Comparison of ENCODE assay signal across 10 cellular contexts in genomic region chr7:108308913-108309312, GRCh38.
DNase-seq lines count a peak whose midpoint lies in the region; ATAC-seq, FAIRE-seq and TF ChIP-seq lines count a peak whose summit lies in the region.
"Had no signal": no experiment of that assay in that cellular context is flagged by ENCODE, and none has a peak within 500 bp of the region (broad histone marks: within the 10 kb centered on the region; RNA-seq: fewer than 3 reads in every experiment).

No MANE protein-coding gene starts in this region.

- H3K4me1 ChIP-seq in liver (ENCODE audit: control insufficient read depth in 4 of 4, insufficient read depth in 4 of 4, low read length in 3 of 4) (no peaks in the 10 kb centered on the region), HepG2 (ENCODE audit: insufficient read depth, low read length) (no peaks in the 10 kb centered on the region), foreskin keratinocyte (peaks cover 50% of the 10 kb centered on the region)

- no peaks in the 10 kb centered on the region for H4K20me1 ChIP-seq in HepG2 (ENCODE audit: insufficient read depth, low read length)

- WGBS in liver, result 59% methylated on average over 2 of the region's 2 CpGs
- WGBS in HepG2 (ENCODE audit: low lambda C conversion rate), result 39% methylated on average over 2 of the region's 2 CpGs

- no peak overlapping the region for H3K4me2 ChIP-seq in HepG2 (ENCODE audit: low read depth, low read length)

- no peak overlapping the region for H2AFZ ChIP-seq in HepG2 (ENCODE audit: low read length)

- no peaks in the 10 kb centered on the region for H3K36me3 Mint-ChIP-seq in progenitor cell of endocrine pancreas (ENCODE audit: insufficient read depth)

- no peak overlapping the region for H3K4me3 Mint-ChIP-seq in progenitor cell of endocrine pancreas (ENCODE audit: low read depth)
- H3K4me3 Mint-ChIP-seq: activated CD4-positive, alpha-beta T cell treated with anti-CD3 and anti-CD28 coated beads, Interleukin-2, amount 10 ng/mL, durations not matched to agents 24 days and 14 days had no signal

- H3K36me3 ChIP-seq in liver (ENCODE audit: control insufficient read depth in 4 of 4, insufficient read depth in 3 of 4, low read depth in 1 of 4, low read length in 3 of 4) (no peaks in the 10 kb centered on the region), HepG2 (replicated peaks in 1 of 2; ENCODE audit: control insufficient read depth in 1 of 2, insufficient read depth in 2 of 2, low read length in 2 of 2) (no peaks in the 10 kb centered on the region)

- TF ChIP-seq POLR2A in HepG2 (IDR thresholded peaks at IDR 0.05; ENCODE audit: insufficient read depth in 1 of 2, low read depth in 2 of 2, low read length in 2 of 2), result no peak

- TF ChIP-seq EP300 in HepG2 (IDR thresholded peaks at IDR 0.05; ENCODE audit: low read depth in 2 of 2, low read length in 2 of 2) (no peak), HepG2 (CRISPR knock-in tag; IDR thresholded peaks at IDR 0.05; ENCODE audit: borderline replicate concordance) (no peak)

- BruUV-seq in HepG2 (replicated peaks; lab: Mats Ljungman, UMichigan), result no TSS peak

- H3K27ac ChIP-seq in liver (ENCODE audit: low read depth in 1 of 2, low read length in 2 of 2), result no peak overlapping the region
- H3K27ac ChIP-seq in HepG2 (ENCODE audit: extremely low read length, insufficient read depth, low read length), result no peak overlapping the region
- H3K27ac ChIP-seq in RWPE1, result no peak overlapping the region
- H3K27ac ChIP-seq in foreskin keratinocyte, result peak overlapping the region; percentile 85

- H3K27ac Mint-ChIP-seq in progenitor cell of endocrine pancreas, result no peak overlapping the region
- H3K27ac Mint-ChIP-seq: activated CD4-positive, alpha-beta T cell treated with anti-CD3 and anti-CD28 coated beads, Interleukin-2, amount 10 ng/mL, durations not matched to agents 24 days and 14 days had no signal

- no peaks in the 10 kb centered on the region for H3K79me2 ChIP-seq in HepG2 (ENCODE audit: insufficient read depth, low read length)

- CTCF ChIA-PET in HepG2 (lab: Yijun Ruan, JAX; ENCODE audit: low intra/inter-chr PET ratio, low total read pairs), result no interaction called here
- CTCF ChIA-PET in RWPE1 (lab: Yijun Ruan, JAX), result interaction anchor here (1.0 kb wide), 1 partner anchor 27 kb away, joined by 6 read pairs; no protein-coding TSS in a partner anchor

- no peak for DNase-seq in HepG2 (ENCODE audit: low spot score)
- DNase-seq in RWPE1 (ENCODE audit: low spot score), result peak; percentile 25
- DNase-seq in foreskin keratinocyte, result peak; percentile 76 to 88
- no peak for DNase-seq in activated gamma-delta T cell (lab: John Stamatoyannopoulos, UW)
- DNase-seq in progenitor cell of endocrine pancreas (ENCODE audit: low spot score, unreplicated experiment), result no peak
- DNase-seq in SKM-1 treated with dmso at 0.1 percent for 144 hours (lab: John Stamatoyannopoulos, UW; ENCODE audit: unreplicated experiment), result no peak
- no peak for DNase-seq in GOT3 (lab: John Stamatoyannopoulos, UW)
- DNase-seq: activated CD4-positive, alpha-beta T cell treated with anti-CD3 and anti-CD28 coated beads, Interleukin-2, amount 10 ng/mL, durations not matched to agents 24 days and 14 days; NCI-H1694 had no signal

- TF ChIP-seq RAD21 in liver (IDR thresholded peaks at IDR 0.05) (no peak), HepG2 (CRISPR knock-in tag; IDR thresholded peaks at IDR 0.05) (no peak)

- TF ChIP-seq CTCF in liver (IDR thresholded peaks at IDR 0.05; ENCODE audit: low read depth, low read length, missing input control) (no peak), HepG2 (CRISPR knock-in tag; IDR thresholded peaks at IDR 0.05) (no peak), RWPE1 (conservative IDR thresholded peaks at IDR 0.05; ENCODE audit: low read depth) (no peak), foreskin keratinocyte (conservative IDR thresholded peaks at IDR 0.05) (no peak), progenitor cell of endocrine pancreas (IDR thresholded peaks at IDR 0.05; ENCODE audit: unreplicated experiment) (no peak)

- intact Hi-C loops in HepG2 (cut with micrococcal nuclease; ENCODE audit: unreplicated experiment), result no loop called here

- no peak for FAIRE-seq in HepG2 (lab: Jason Lieb, UNC)

- no peak overlapping the region for H3K9ac ChIP-seq in liver (ENCODE audit: low read depth in 1 of 2, low read length in 2 of 2)
- H3K9ac ChIP-seq in HepG2 (ENCODE audit: insufficient read depth, low read depth, low read length), result no peak overlapping the region

- no peak for ATAC-seq in HepG2
- peak; percentile 73 for ATAC-seq in foreskin keratinocyte

- POLR2A ChIA-PET in HepG2 (lab: Yijun Ruan, JAX) (no interaction called here), RWPE1 (lab: Yijun Ruan, JAX; ENCODE audit: low non-redundant PET) (no interaction called here)

- in situ Hi-C loops in HepG2 (cut with HindIII; ENCODE audit: extremely low pct_ligation_motif_present, low pct_unique_long_range_greater_than_20kb), result no loop called here

- H3K9me3 Mint-ChIP-seq in progenitor cell of endocrine pancreas (ENCODE audit: low read depth), result no peaks in the 10 kb centered on the region
- H3K9me3 Mint-ChIP-seq: activated CD4-positive, alpha-beta T cell treated with anti-CD3 and anti-CD28 coated beads, Interleukin-2, amount 10 ng/mL, durations not matched to agents 24 days and 14 days had no signal

- peaks cover 19% of the 10 kb centered on the region for H3K4me1 Mint-ChIP-seq in progenitor cell of endocrine pancreas (ENCODE audit: low read depth)

- H3K27me3 Mint-ChIP-seq in progenitor cell of endocrine pancreas, result no peaks in the 10 kb centered on the region

- H3K27me3 ChIP-seq in liver (ENCODE audit: control insufficient read depth in 4 of 4, insufficient read depth in 4 of 4, low read length in 3 of 4), result peaks cover 0 to 2% (median 0%) of the 10 kb centered on the region in 4 donors
- no peaks in the 10 kb centered on the region for H3K27me3 ChIP-seq in HepG2 (ENCODE audit: control insufficient read depth in 1 of 2, insufficient read depth in 2 of 2, low read length in 2 of 2)
- no peaks in the 10 kb centered on the region for H3K27me3 ChIP-seq in foreskin keratinocyte

- no peak overlapping the region for H3K4me3 ChIP-seq in liver (ENCODE audit: low read depth in 1 of 3, low read length in 3 of 3)
- H3K4me3 ChIP-seq in HepG2 (replicated peaks in 1 of 3; ENCODE audit: insufficient read depth in 1 of 3, low read depth in 2 of 3, low read length in 3 of 3), result no peak overlapping the region

- no peaks in the 10 kb centered on the region for H3K9me3 ChIP-seq in liver (ENCODE audit: control insufficient read depth in 4 of 4, low read length in 3 of 4)
- no peaks in the 10 kb centered on the region for H3K9me3 ChIP-seq in HepG2 (ENCODE audit: low read length)

TF ChIP-seq in liver, 16 proteins besides CTCF, POLR2A, EP300 and RAD21:
- TF ChIP-seq TAF1 (conservative IDR thresholded peaks at IDR 0.05) (no peak), MAX (IDR thresholded peaks at IDR 0.05) (no peak), YY1 (IDR thresholded peaks at IDR 0.05) (no peak), NR2F2 (IDR thresholded peaks at IDR 0.05) (peak; percentile 41), SP1 (IDR thresholded peaks at IDR 0.05) (peak; percentile 39), RXRA (IDR thresholded peaks at IDR 0.05) (no peak), HNF4G (IDR thresholded peaks at IDR 0.05) (no peak)

TF ChIP-seq in HepG2, 621 proteins besides CTCF, POLR2A, EP300 and RAD21:
- TF ChIP-seq SNAPC4 (CRISPR knock-in tag; IDR thresholded peaks at IDR 0.05) (no peak), TEAD2 (CRISPR knock-in tag; IDR thresholded peaks at IDR 0.05) (no peak), CCDC6 (CRISPR knock-in tag; IDR thresholded peaks at IDR 0.05) (no peak), PAX8 (CRISPR knock-in tag; IDR thresholded peaks at IDR 0.05; ENCODE audit: borderline replicate concordance) (no peak), ZNF274 (CRISPR knock-in tag; IDR thresholded peaks at IDR 0.05) (no peak), KLF15 (CRISPR knock-in tag; IDR thresholded peaks at IDR 0.05; ENCODE audit: borderline replicate concordance) (no peak)

Comparison
In these comparisons a context has a peak if more than half of its experiments do, and no peak if none do; other contexts are left out.
1. DNase-seq: peak in RWPE1 (single experiment) and foreskin keratinocyte (2 of 2); none in HepG2 (single experiment), activated gamma-delta T cell (single experiment), progenitor cell of endocrine pancreas (single experiment), SKM-1 treated with dmso at 0.1 percent for 144 hours (single experiment) and GOT3 (single experiment).